ENCODE assay signal across 12 cellular contexts in genomic region chr13:78786399-78786879, GRCh38.
DNase-seq lines count a peak whose midpoint lies in the region; ATAC-seq and TF ChIP-seq lines count a peak whose summit lies in the region.
"Had no signal": no experiment of that assay in that cellular context is flagged by ENCODE, and none has a peak within 500 bp of the region (broad histone marks: within the 10 kb centered on the region; RNA-seq: fewer than 3 reads in every experiment).

No MANE protein-coding gene starts in this region.

- no peaks in the 10 kb centered on the region for H3K9me3 Mint-ChIP-seq in GM23338
- H3K9me3 Mint-ChIP-seq: CD8-positive, alpha-beta T cell; H9 had no signal

- H3K27ac Mint-ChIP-seq in GM23338: no peak overlapping the region
- H3K27ac Mint-ChIP-seq: CD8-positive, alpha-beta T cell; T-helper 17 cell had no signal

- no peaks in the 10 kb centered on the region for H3K9me2 ChIP-seq in GM23338 (ENCODE audit: insufficient read depth)

- peaks cover 7% of the 10 kb centered on the region; the same call in 1 of the 2 replicates for H3K4me1 ChIP-seq in GM23338 (ENCODE audit: insufficient read depth)
- H3K4me1 ChIP-seq in heart left ventricle: no peaks in the 10 kb centered on the region

- H3K4me1 Mint-ChIP-seq in GM23338: peaks cover 13% of the 10 kb centered on the region
- H3K4me1 Mint-ChIP-seq: T-helper 17 cell had no signal

- no peak overlapping the region for H3K4me2 ChIP-seq in GM23338

- H3K9me3 ChIP-seq in heart left ventricle: no peaks in the 10 kb centered on the region
- H3K9me3 ChIP-seq: MG63 had no signal

- no peak for DNase-seq in GM23338 (ENCODE audit: low spot score)
- DNase-seq in NCI-H1417 treated with DMSO at 0.1 percent for 48 hours (lab: John Stamatoyannopoulos, UW): peak; percentile 70
- DNase-seq in NCI-H748 treated with DMSO at 0.1 percent for 48 hours (lab: John Stamatoyannopoulos, UW): peak; percentile 82
- DNase-seq in midbrain (lab: John Stamatoyannopoulos, UW): peak; percentile 4
- DNase-seq in hepatic stellate cell (ENCODE audit: low spot score): no peak
- DNase-seq in heart left ventricle: no peak
- DNase-seq: CD8-positive, alpha-beta T cell; H9; PC-3; T-helper 17 cell had no signal

- WGBS in heart left ventricle, 4 donors: 84 to 91% (median 87%) methylated on average over 4 of the region's 4 CpGs

- peak overlapping the region; percentile 54; the same call in 1 of the 2 replicates for H2AFZ ChIP-seq in GM23338

- H4K20me1 ChIP-seq in GM23338 (replicated peaks; ENCODE audit: insufficient read depth): no peaks in the 10 kb centered on the region

- no peak for TF ChIP-seq POLR2A in heart left ventricle (IDR thresholded peaks at IDR 0.05)

- peaks cover 3% of the 10 kb centered on the region for H3K27me3 Mint-ChIP-seq in GM23338 (ENCODE audit: insufficient read depth, low read depth, poor library complexity)

- H3F3A ChIP-seq in GM23338 (replicated peaks; ENCODE audit: low read depth): no peaks in the 10 kb centered on the region

- H3K36me3 Mint-ChIP-seq in GM23338 (ENCODE audit: low read depth): no peaks in the 10 kb centered on the region
- H3K36me3 Mint-ChIP-seq: CD8-positive, alpha-beta T cell had no signal

- no peaks in the 10 kb centered on the region for H3K36me3 ChIP-seq in GM23338 (ENCODE audit: insufficient read depth)
- H3K36me3 ChIP-seq in heart left ventricle: no peaks in the 10 kb centered on the region
- H3K36me3 ChIP-seq: MG63 had no signal

- no peaks in the 10 kb centered on the region for H3K79me2 ChIP-seq in GM23338 (replicated peaks; ENCODE audit: insufficient read depth)

- H3K4me3 ChIP-seq in GM23338: no peak overlapping the region
- H3K4me3 ChIP-seq in heart left ventricle: no peak overlapping the region
- H3K4me3 ChIP-seq: MG63 had no signal

- no peak for TF ChIP-seq CTCF in GM23338 (conservative IDR thresholded peaks at IDR 0.05; ENCODE audit: low read depth in 2 of 2)
- TF ChIP-seq CTCF in heart left ventricle (IDR thresholded peaks at IDR 0.05): no peak

- no peak overlapping the region for H3K4me3 Mint-ChIP-seq in GM23338
- H3K4me3 Mint-ChIP-seq: CD8-positive, alpha-beta T cell; H9; T-helper 17 cell had no signal

- ATAC-seq in GM23338 (peak; percentile 65), GM18858 (IDR thresholded peaks at IDR 0.05; ENCODE audit: unreplicated experiment) (no peak), heart left ventricle (no peak)
- ATAC-seq: CD8-positive, alpha-beta T cell; PC-3; T-helper 17 cell had no signal

- H3K27me3 ChIP-seq in GM23338 (ENCODE audit: insufficient read depth) (no peaks in the 10 kb centered on the region), heart left ventricle (peaks cover 0 to 20% (median 0%) of the 10 kb centered on the region in 9 donors)

- H3K27ac ChIP-seq in GM23338 (ENCODE audit: low read depth) (no peak overlapping the region), heart left ventricle (no peak overlapping the region)

- intact Hi-C loops in heart left ventricle (cut with DNase I): no loop called here

TF ChIP-seq in GM23338, 12 proteins besides CTCF, POLR2A, EP300 and RAD21:
- TF ChIP-seq ZNF462 (CRISPR knock-in tag; IDR thresholded peaks at IDR 0.05): no peak
- no peak for TF ChIP-seq ZNF114 (CRISPR knock-in tag; IDR thresholded peaks at IDR 0.05)
- no peak for TF ChIP-seq ETS1 (IDR thresholded peaks at IDR 0.05)
- no peak for TF ChIP-seq STAT1 (IDR thresholded peaks at IDR 0.05; ENCODE audit: unreplicated experiment)

Comparison
In these comparisons a context has a peak if more than half of its experiments do, and no peak if none do; other contexts are left out.
1. DNase-seq: peak in NCI-H1417 treated with DMSO at 0.1 percent for 48 hours (single experiment), NCI-H748 treated with DMSO at 0.1 percent for 48 hours (single experiment) and midbrain (single experiment); none in GM23338 (single experiment), hepatic stellate cell (single experiment) and heart left ventricle (0 of 5).